10 cellular contexts compared by ENCODE assay signal in genomic region chr4:184313710-184314659, GRCh38.
DNase-seq lines count a peak whose midpoint lies in the region; ATAC-seq, FAIRE-seq and TF ChIP-seq lines count a peak whose summit lies in the region.
"Had no signal": no experiment of that assay in that cellular context is flagged by ENCODE, and none has a peak within 500 bp of the region (broad histone marks: within the 10 kb centered on the region; RNA-seq: fewer than 3 reads in every experiment).

No MANE protein-coding gene starts in this region.

- TF ChIP-seq CTCF in GM12875 (IDR thresholded peaks at IDR 0.05; ENCODE audit: borderline replicate concordance, insufficient read depth, low read depth, low read length) (no peak), bronchial epithelial cell (IDR thresholded peaks at IDR 0.05; ENCODE audit: insufficient read depth, low read length, severe bottlenecking) (no peak), D721Med (IDR thresholded peaks at IDR 0.05; ENCODE audit: insufficient read depth, missing control alignments) (no peak)

- H3K36me3 ChIP-seq in bronchial epithelial cell (ENCODE audit: control insufficient read depth, insufficient read depth, low read length) = no peaks in the 10 kb centered on the region
- H3K36me3 ChIP-seq: sigmoid colon had no signal

- ATAC-seq in GM19455 (IDR thresholded peaks at IDR 0.05; ENCODE audit: unreplicated experiment) (peak; percentile 66), HG03280 (IDR thresholded peaks at IDR 0.05; ENCODE audit: unreplicated experiment) (peak; percentile 67)
- ATAC-seq: esophagus mucosa had no signal

- DNase-seq in bronchial epithelial cell (ENCODE audit: low read depth) (no peak), D721Med (ENCODE audit: insufficient read length, low spot score) (no peak), NCI-H748 (lab: John Stamatoyannopoulos, UW; ENCODE audit: unreplicated experiment) (no peak), DMS 273 treated with DMSO at 0.1 percent for 48 hours (lab: John Stamatoyannopoulos, UW) (no peak), NCI-H1048 (lab: John Stamatoyannopoulos, UW) (no peak)
- DNase-seq: sigmoid colon had no signal

- FAIRE-seq in bronchial epithelial cell (lab: Jason Lieb, UNC) (peak; percentile 18), D721Med (lab: Jason Lieb, UNC) (no peak)

- no peaks in the 10 kb centered on the region for H3K27me3 ChIP-seq in bronchial epithelial cell (ENCODE audit: control insufficient read depth, insufficient read depth, low read length)
- H3K27me3 ChIP-seq: sigmoid colon had no signal

- H3K4me3 ChIP-seq in GM12875 (ENCODE audit: low read depth, low read length) (peak overlapping the region; percentile 81), bronchial epithelial cell (ENCODE audit: low read depth, low read length) (no peak overlapping the region)
- H3K4me3 ChIP-seq: sigmoid colon had no signal
